25 cellular contexts compared by ENCODE assay signal in genomic region chr11:132784441-132784840, GRCh38.
DNase-seq lines count a peak whose midpoint lies in the region; ATAC-seq, FAIRE-seq and TF ChIP-seq lines count a peak whose summit lies in the region.
"Had no signal": no experiment of that assay in that cellular context is flagged by ENCODE, and none has a peak within 500 bp of the region (broad histone marks: within the 10 kb centered on the region; RNA-seq: fewer than 3 reads in every experiment).

No MANE protein-coding gene starts in this region.

- H3K79me2 ChIP-seq in fibroblast of lung (ENCODE audit: control insufficient read depth, insufficient read depth, low read length): no peaks in the 10 kb centered on the region

- ATAC-seq in Right ventricle myocardium superior (ENCODE audit: poor library complexity) (peak; percentile 71), T-helper 17 cell (no peak), HG02642 (IDR thresholded peaks at IDR 0.05; ENCODE audit: poor library complexity, unreplicated experiment) (no peak)
- ATAC-seq: activated T-cell treated with anti-CD3 and anti-CD28 coated beads, Interleukin-2, amount 50 U/mL, for 4 hours; left colon; stimulated activated effector memory CD8-positive, alpha-beta T cell treated with anti-CD3 and anti-CD28 coated beads, Interleukin-12 subunit alpha, Interleukin-12 subunit beta, amount 100 ng/mL, for 72 hours had no signal

- no peak overlapping the region for H3K4me3 Mint-ChIP-seq in T-helper 17 cell
- H3K4me3 Mint-ChIP-seq: activated T-cell treated with anti-CD3 and anti-CD28 coated beads, Interleukin-2, amount 50 U/mL, for 4 hours; naive B cell; stimulated activated effector memory CD8-positive, alpha-beta T cell treated with anti-CD3 and anti-CD28 coated beads, Interleukin-12 subunit alpha, Interleukin-12 subunit beta, amount 100 ng/mL, for 72 hours had no signal

- no peak overlapping the region for H3K4me2 ChIP-seq in fibroblast of lung (ENCODE audit: extremely low read depth, insufficient read depth, low read length)
- H3K4me2 ChIP-seq: BLaER1 treated with 17β-estradiol and CSF1 and Interleukin-3, amounts not matched to agents 10 nM and 100 nM; SK-N-SH had no signal

- H3K4me1 ChIP-seq in right atrium auricular region (no peaks in the 10 kb centered on the region), fibroblast of lung (ENCODE audit: control insufficient read depth, extremely low read depth, insufficient read depth, low read length) (no peaks in the 10 kb centered on the region)
- H3K4me1 ChIP-seq: adrenal gland, suprapubic skin had no signal

- H2AFZ ChIP-seq in fibroblast of lung (ENCODE audit: low read length): no peak overlapping the region

- FAIRE-seq in urothelium cell line (lab: Jason Lieb, UNC): no peak
- FAIRE-seq: RCC 7860 had no signal

- H3K27me3 Mint-ChIP-seq in T-helper 17 cell: peaks cover 5% of the 10 kb centered on the region
- H3K27me3 Mint-ChIP-seq: naive B cell had no signal

- no peak overlapping the region for H3K4me3 ChIP-seq in right atrium auricular region
- no peak overlapping the region for H3K4me3 ChIP-seq in fibroblast of lung (replicated peaks in 1 of 4; ENCODE audit: control extremely low read depth in 1 of 4, insufficient read depth in 1 of 4, low read depth in 3 of 4, low read length in 4 of 4)
- H3K4me3 ChIP-seq: adrenal gland; BLaER1 treated with 17β-estradiol and CSF1 and Interleukin-3, amounts not matched to agents 10 nM and 100 nM; suprapubic skin had no signal

- no peaks in the 10 kb centered on the region for H4K20me1 ChIP-seq in fibroblast of lung (ENCODE audit: control insufficient read depth, extremely low read depth, insufficient read depth, low read length)
- H4K20me1 ChIP-seq: BLaER1 treated with 17β-estradiol and CSF1 and Interleukin-3, amounts not matched to agents 10 nM and 100 nM had no signal

- H3K9ac ChIP-seq in fibroblast of lung (ENCODE audit: insufficient read depth, low read length): no peak overlapping the region
- H3K9ac ChIP-seq: BLaER1 treated with 17β-estradiol and CSF1 and Interleukin-3, amounts not matched to agents 10 nM and 100 nM; SK-N-SH had no signal

- H3K36me3 Mint-ChIP-seq in T-helper 17 cell (ENCODE audit: low read depth): no peaks in the 10 kb centered on the region
- H3K36me3 Mint-ChIP-seq: naive B cell; stimulated activated effector memory CD8-positive, alpha-beta T cell treated with anti-CD3 and anti-CD28 coated beads, Interleukin-12 subunit alpha, Interleukin-12 subunit beta, amount 100 ng/mL, for 72 hours had no signal

- H3K36me3 ChIP-seq in right atrium auricular region (no peaks in the 10 kb centered on the region), fibroblast of lung (ENCODE audit: control insufficient read depth, insufficient read depth, low read length) (no peaks in the 10 kb centered on the region)
- H3K36me3 ChIP-seq: adrenal gland; BLaER1 treated with 17β-estradiol and CSF1 and Interleukin-3, amounts not matched to agents 10 nM and 100 nM; suprapubic skin had no signal

- intact Hi-C loops in Right ventricle myocardium superior (cut with DNase I): no loop called here

- no peak overlapping the region for H3K27ac ChIP-seq in right atrium auricular region
- no peak overlapping the region for H3K27ac ChIP-seq in fibroblast of lung (ENCODE audit: insufficient read depth, low read length)
- H3K27ac ChIP-seq: adrenal gland; BLaER1 treated with 17β-estradiol and CSF1 and Interleukin-3, amounts not matched to agents 10 nM and 100 nM; suprapubic skin had no signal

- peak overlapping the region; percentile 14 for H3K27ac Mint-ChIP-seq in T-helper 17 cell
- H3K27ac Mint-ChIP-seq: stimulated activated effector memory CD8-positive, alpha-beta T cell treated with anti-CD3 and anti-CD28 coated beads, Interleukin-12 subunit alpha, Interleukin-12 subunit beta, amount 100 ng/mL, for 72 hours had no signal

- no peak for DNase-seq in Right ventricle myocardium superior
- DNase-seq in right atrium auricular region (ENCODE audit: low spot score): no peak
- DNase-seq in T-helper 17 cell: no peak
- DNase-seq in fibroblast of lung (ENCODE audit: low read depth in 2 of 2): peak; percentile 67 to 76
- peak; percentile 26 for DNase-seq in urothelium cell line (ENCODE audit: low spot score)
- DNase-seq in effector CD8-positive, alpha-beta T cell (lab: John Stamatoyannopoulos, UW): no peak
- no peak for DNase-seq in NCI-H1417 (lab: John Stamatoyannopoulos, UW)
- DNase-seq: activated CD4-positive, alpha-beta T cell treated with anti-CD3 and anti-CD28 coated beads for 4 hours; activated T-cell treated with anti-CD3 and anti-CD28 coated beads, Interleukin-2, amount 50 U/mL, for 4 hours; central memory CD4-positive, alpha-beta T cell; KBM-7; left colon; MV-4-11; naive B cell; NCI-H1694; NCI-H526 treated with DMSO at 0.1 percent for 48 hours; occipital lobe; SK-N-SH; T-helper 2 cell had no signal

- H3K9me3 ChIP-seq in right atrium auricular region: no peaks in the 10 kb centered on the region
- no peaks in the 10 kb centered on the region for H3K9me3 ChIP-seq in T-helper 17 cell (ENCODE audit: control insufficient read depth, low read length, poor library complexity, severe bottlenecking)
- no peaks in the 10 kb centered on the region for H3K9me3 ChIP-seq in fibroblast of lung (ENCODE audit: control insufficient read depth, insufficient read depth, low read depth, low read length)
- H3K9me3 ChIP-seq: adrenal gland; BLaER1 treated with 17β-estradiol and CSF1 and Interleukin-3, amounts not matched to agents 10 nM and 100 nM; SK-N-SH; suprapubic skin had no signal

- peaks cover 7% of the 10 kb centered on the region for H3K4me1 Mint-ChIP-seq in T-helper 17 cell
- H3K4me1 Mint-ChIP-seq: naive B cell; stimulated activated effector memory CD8-positive, alpha-beta T cell treated with anti-CD3 and anti-CD28 coated beads, Interleukin-12 subunit alpha, Interleukin-12 subunit beta, amount 100 ng/mL, for 72 hours had no signal

- TF ChIP-seq CTCF in right atrium auricular region (IDR thresholded peaks at IDR 0.05) (no peak), fibroblast of lung (conservative IDR thresholded peaks at IDR 0.05 in 1 of 2, IDR thresholded peaks at IDR 0.05 in 1 of 2; ENCODE audit: low read depth in 1 of 2, low read length in 2 of 2) (no peak)

- H3K27me3 ChIP-seq in right atrium auricular region (no peaks in the 10 kb centered on the region), fibroblast of lung (ENCODE audit: control insufficient read depth, insufficient read depth, low read length) (no peaks in the 10 kb centered on the region)
- H3K27me3 ChIP-seq: adrenal gland; BLaER1 treated with 17β-estradiol and CSF1 and Interleukin-3, amounts not matched to agents 10 nM and 100 nM; suprapubic skin had no signal

Comparison
In these comparisons a context has a peak if more than half of its experiments do, and no peak if none do; other contexts are left out.
1. DNase-seq: peak in fibroblast of lung (2 of 2) and urothelium cell line (single experiment); none in Right ventricle myocardium superior (single experiment), right atrium auricular region (single experiment), T-helper 17 cell (0 of 3), effector CD8-positive, alpha-beta T cell (single experiment) and NCI-H1417 (0 of 3).